In genomic region chr13:75326173-75327131, GRCh38 we compare ENCODE assay signal across 8 cellular contexts.
DNase-seq lines count a peak whose midpoint lies in the region; ATAC-seq and TF ChIP-seq lines count a peak whose summit lies in the region.

No MANE protein-coding gene starts in this region.

- no peaks in the 10 kb centered on the region for H3K27me3 Mint-ChIP-seq in CD4-positive, CD25-positive, alpha-beta regulatory T cell

- peak overlapping the region; percentile 92 for H3K27ac ChIP-seq in CD4-positive, CD25-positive, alpha-beta regulatory T cell (ENCODE audit: insufficient read depth, low read length, poor library complexity, severe bottlenecking)
- H3K27ac ChIP-seq in right atrium auricular region, result peak overlapping the region; percentile 54 to 68

- H3K4me3 Mint-ChIP-seq in CD4-positive, CD25-positive, alpha-beta regulatory T cell, result peak overlapping the region; percentile 85 to 100 (median 90)

- no peaks in the 10 kb centered on the region for H3K36me3 ChIP-seq in CD4-positive, CD25-positive, alpha-beta regulatory T cell (ENCODE audit: control insufficient read depth, insufficient read depth, low read length)
- no peaks in the 10 kb centered on the region for H3K36me3 ChIP-seq in right atrium auricular region

- peak overlapping the region; percentile 98 for H3K4me3 ChIP-seq in CD4-positive, CD25-positive, alpha-beta regulatory T cell (ENCODE audit: low read depth, low read length)
- H3K4me3 ChIP-seq in Jurkat, Clone E6-1 (ENCODE audit: low read length), result peak overlapping the region; percentile 65
- H3K4me3 ChIP-seq in right atrium auricular region, result peak overlapping the region in 1 of 2 donors; percentile 28

- H3K9me3 ChIP-seq in CD4-positive, CD25-positive, alpha-beta regulatory T cell (ENCODE audit: control insufficient read depth in 2 of 2, low read length in 2 of 2), result no peaks in the 10 kb centered on the region
- no peaks in the 10 kb centered on the region for H3K9me3 ChIP-seq in right atrium auricular region

- no peaks in the 10 kb centered on the region for H3K9me3 Mint-ChIP-seq in CD4-positive, CD25-positive, alpha-beta regulatory T cell

- peak; percentile 56 to 93 (median 86) for DNase-seq in CD4-positive, CD25-positive, alpha-beta regulatory T cell
- peak; percentile 94 for DNase-seq in Jurkat, Clone E6-1 (ENCODE audit: low read depth, low spot score)
- peak; percentile 74 to 75 for DNase-seq in activated T-cell treated with anti-CD3 and anti-CD28 coated beads, Interleukin-2, amount 50 U/mL, for 48 hours
- DNase-seq in right atrium auricular region (ENCODE audit: low spot score), result no peak
- DNase-seq in stimulated activated CD8-positive, alpha-beta memory T cell treated with anti-CD3 and anti-CD28 coated beads, Interleukin-15, amount 100 ng/mL, for 4 hours (ENCODE audit: low read depth in 2 of 2), result peak; percentile 2 to 34
- DNase-seq in NCI-H1048 (lab: John Stamatoyannopoulos, UW), result no peak
- DNase-seq in NCI-H774 (lab: John Stamatoyannopoulos, UW), result no peak

- ATAC-seq in CD4-positive, CD25-positive, alpha-beta regulatory T cell (ENCODE audit: low read depth in 2 of 2), result peak; percentile 88 to 89
- ATAC-seq in GM21447 (IDR thresholded peaks at IDR 0.05; ENCODE audit: unreplicated experiment), result peak; percentile 91

- no peak for TF ChIP-seq CTCF in right atrium auricular region (IDR thresholded peaks at IDR 0.05)

- peak overlapping the region; percentile 97 to 98 (median 98) for H3K27ac Mint-ChIP-seq in CD4-positive, CD25-positive, alpha-beta regulatory T cell

- peaks cover 48% of the 10 kb centered on the region for H3K4me1 ChIP-seq in CD4-positive, CD25-positive, alpha-beta regulatory T cell (ENCODE audit: control insufficient read depth, insufficient read depth, low read length, poor library complexity, severe bottlenecking)
- peaks cover 0 to 14% of the 10 kb centered on the region in 2 donors for H3K4me1 ChIP-seq in right atrium auricular region

- peaks cover 7% of the 10 kb centered on the region for H3K36me3 Mint-ChIP-seq in CD4-positive, CD25-positive, alpha-beta regulatory T cell

- peaks cover 22 to 52% (median 34%) of the 10 kb centered on the region in 4 donors for H3K4me1 Mint-ChIP-seq in CD4-positive, CD25-positive, alpha-beta regulatory T cell

- H3K27me3 ChIP-seq in CD4-positive, CD25-positive, alpha-beta regulatory T cell (ENCODE audit: control insufficient read depth, insufficient read depth, low read length), result no peaks in the 10 kb centered on the region
- no peaks in the 10 kb centered on the region for H3K27me3 ChIP-seq in right atrium auricular region

Comparison
In these comparisons a context has a peak if more than half of its experiments do, and no peak if none do; other contexts are left out.
1. DNase-seq: peak in CD4-positive, CD25-positive, alpha-beta regulatory T cell (3 of 3), Jurkat, Clone E6-1 (single experiment), activated T-cell treated with anti-CD3 and anti-CD28 coated beads, Interleukin-2, amount 50 U/mL, for 48 hours (2 of 2) and stimulated activated CD8-positive, alpha-beta memory T cell treated with anti-CD3 and anti-CD28 coated beads, Interleukin-15, amount 100 ng/mL, for 4 hours (2 of 2); none in right atrium auricular region (single experiment), NCI-H1048 (single experiment) and NCI-H774 (single experiment).